8 cellular contexts compared by ENCODE assay signal in genomic region chr10:91907914-91908357, GRCh38. TPM values are rescaled to one million over a fixed set of nuclear protein-coding genes. Genes with fewer than 3 reads are reported as not detected.
DNase-seq lines count a peak whose midpoint lies in the region; ATAC-seq and TF ChIP-seq lines count a peak whose summit lies in the region.

No MANE protein-coding gene starts in this region.

- no peaks in the 10 kb centered on the region for H3K36me3 ChIP-seq in KMS-11 (ENCODE audit: insufficient read depth)
- no peaks in the 10 kb centered on the region for H3K36me3 ChIP-seq in upper lobe of right lung

- WGBS in lower leg skin, 2 donors, result 3 to 4% methylated on average over 19 to 20 of the region's 20 CpGs

- no peak for TF ChIP-seq POLR2A in lower leg skin (IDR thresholded peaks at IDR 0.05)

- intact Hi-C loops in lower leg skin (cut with DNase I; ENCODE audit: low total_unique reads), result no loop called here
- intact Hi-C loops in upper lobe of right lung (cut with DNase I), result no loop called here

- H3K27me3 ChIP-seq in KMS-11 (ENCODE audit: insufficient read depth, low read depth) (no peaks in the 10 kb centered on the region), upper lobe of right lung (no peaks in the 10 kb centered on the region)

- no peaks in the 10 kb centered on the region for H3K9me3 ChIP-seq in upper lobe of right lung

- H3K4me2 ChIP-seq in KMS-11, result peak overlapping the region; percentile 94

- no peaks in the 10 kb centered on the region for H4K20me1 ChIP-seq in KMS-11 (ENCODE audit: insufficient read depth)

- peaks cover 23% of the 10 kb centered on the region for H3K4me1 ChIP-seq in KMS-11 (ENCODE audit: low read depth, poor library complexity, severe bottlenecking)
- peaks cover 8% of the 10 kb centered on the region for H3K4me1 ChIP-seq in upper lobe of right lung

- TF ChIP-seq CTCF in GM12875 (IDR thresholded peaks at IDR 0.05; ENCODE audit: borderline replicate concordance, insufficient read depth, low read depth, low read length) (no peak), KMS-11 (conservative IDR thresholded peaks at IDR 0.05; ENCODE audit: low read depth, low read length) (no peak), cardiac fibroblast (IDR thresholded peaks at IDR 0.05; ENCODE audit: low read depth, low read length) (no peak), lower leg skin (IDR thresholded peaks at IDR 0.05) (no peak), upper lobe of right lung (IDR thresholded peaks at IDR 0.05) (no peak)

- no peak for DNase-seq in cardiac fibroblast (ENCODE audit: low read depth in 2 of 2)
- DNase-seq in lower leg skin (ENCODE audit: low spot score in 2 of 2), result no peak
- no peak for DNase-seq in upper lobe of right lung
- DNase-seq in glomerular visceral epithelial cell (ENCODE audit: extremely low spot score), result no peak
- DNase-seq in cerebellum (ENCODE audit: low spot score), result no peak

- H3K27ac ChIP-seq in KMS-11, result no peak overlapping the region
- H3K27ac ChIP-seq in upper lobe of right lung, result peak overlapping the region; percentile 64

- peak overlapping the region; percentile 70 for H3K4me3 ChIP-seq in GM12875 (ENCODE audit: low read depth, low read length)
- no peak overlapping the region for H3K4me3 ChIP-seq in KMS-11 (IDR thresholded peaks at IDR 0.05; ENCODE audit: insufficient read depth, low read depth, low read length)
- H3K4me3 ChIP-seq in cardiac fibroblast (replicated peaks in 1 of 2; ENCODE audit: low read depth in 2 of 2, low read length in 2 of 2), result peak overlapping the region; percentile 60 to 67
- H3K4me3 ChIP-seq in lower leg skin (ENCODE audit: low read depth, poor library complexity, severe bottlenecking), result peak overlapping the region; percentile 52
- H3K4me3 ChIP-seq in upper lobe of right lung, result peak overlapping the region; percentile 78

- H3K9ac ChIP-seq in KMS-11, result peak overlapping the region; percentile 22; the same call in 1 of the 2 replicates

- H2AFZ ChIP-seq in KMS-11 (ENCODE audit: low read depth), result peak overlapping the region; percentile 74

- no peaks in the 10 kb centered on the region for H3K79me2 ChIP-seq in KMS-11 (ENCODE audit: insufficient read depth, low read depth)

- ATAC-seq in upper lobe of right lung (no peak), HG03139 (IDR thresholded peaks at IDR 0.05; ENCODE audit: unreplicated experiment) (no peak)

RNA-seq across cellular contexts. Expression of gene FGFBP3, which starts 1.4 kb away (rescaled TPM):
- total RNA-seq in lower leg skin (1 to 10 TPM in 3 of 4 donors, under 1 TPM in 1; 0.69 to 1.6 (median 1.3) TPM), upper lobe of right lung (0.81 TPM), cerebellum (23.3 TPM)

RNA-seq across cellular contexts. Expression of gene BTAF1, which starts 15.6 kb away (rescaled TPM):
- 10 to 100 TPM; 35.5 to 78.3 (median 43.1) TPM for total RNA-seq in lower leg skin
- 28.6 TPM for total RNA-seq in upper lobe of right lung
- total RNA-seq in cerebellum, result 62.3 TPM
